Comparison of ENCODE assay signal across 15 cellular contexts in the genomic region with DNA sequence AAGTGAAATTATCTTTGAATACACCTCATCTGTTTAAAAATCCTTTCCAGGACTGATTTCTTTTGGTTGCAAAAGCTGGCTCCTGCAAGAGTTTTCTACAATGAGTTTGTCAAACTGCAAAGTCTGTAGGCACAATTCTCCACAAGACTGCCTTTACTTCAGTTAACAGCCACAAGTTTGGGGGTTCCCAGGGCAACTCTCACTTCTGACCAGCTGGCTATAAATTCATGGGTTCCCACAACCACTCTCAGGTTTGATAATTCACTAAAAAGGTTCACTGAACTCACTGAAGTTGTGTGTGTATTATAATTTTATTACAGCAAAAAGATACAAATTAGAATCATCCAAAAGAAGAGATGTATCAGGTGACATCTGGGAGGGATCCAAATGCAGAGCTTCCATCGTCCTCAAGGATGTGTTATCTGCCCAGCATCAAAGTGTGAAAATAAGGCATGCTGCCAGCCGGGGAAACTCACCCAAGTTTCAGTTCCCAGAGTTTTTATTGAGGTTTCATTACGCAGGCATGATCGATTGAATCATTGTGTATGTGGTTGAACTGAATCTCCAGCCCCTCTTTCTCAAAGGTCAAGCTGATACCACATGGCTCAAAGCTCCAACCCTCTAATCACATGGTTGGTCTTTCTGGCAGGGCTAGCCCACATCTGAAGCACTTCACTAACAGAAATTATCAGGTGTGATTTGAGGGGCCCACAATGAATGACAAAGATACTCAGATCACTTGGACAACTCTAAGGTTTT. TPM values are rescaled to one million over a fixed set of nuclear protein-coding genes. Genes with fewer than 3 reads are reported as not detected.
DNase-seq lines count a peak whose midpoint lies in the region; ATAC-seq and TF ChIP-seq lines count a peak whose summit lies in the region.
"Had no signal": no experiment of that assay in that cellular context is flagged by ENCODE, and none has a peak within 500 bp of the region (broad histone marks: within the 10 kb centered on the region; RNA-seq: fewer than 3 reads in every experiment).

No MANE protein-coding gene starts in this region.

- DNase-seq in GM12865 (ENCODE audit: low read depth) (peak; percentile 94), stomach (no peak), H7 (no peak)
- DNase-seq: activated effector memory CD4-positive, alpha-beta T cell treated with Interleukin-2 at 50 U/mL for 16 hours; cerebellar nuclear complex; foreskin fibroblast; NCI-H1417; WERI-Rb-1 had no signal

- H3K27ac ChIP-seq in stomach (no peak overlapping the region), gastroesophageal sphincter (no peak overlapping the region)
- H3K27ac ChIP-seq: vagina, WERI-Rb-1 had no signal

- 64 to 80% (median 65%) methylated on average over 4 of the region's 4 CpGs for WGBS in stomach, 5 donors
- WGBS in gastroesophageal sphincter (ENCODE audit: low coverage in 1 of 2), 2 donors = 51 to 76% methylated on average over 4 of the region's 4 CpGs

- H3K27me3 ChIP-seq in stomach (no peaks in the 10 kb centered on the region), gastroesophageal sphincter (no peaks in the 10 kb centered on the region), H7 (ENCODE audit: control insufficient read depth, insufficient read depth, low read length) (no peaks in the 10 kb centered on the region)
- H3K27me3 ChIP-seq: vagina had no signal

- no peak for TF ChIP-seq POLR2A in stomach (IDR thresholded peaks at IDR 0.05)
- no peak for TF ChIP-seq POLR2A in gastroesophageal sphincter (IDR thresholded peaks at IDR 0.05)

- no peaks in the 10 kb centered on the region for H3K36me3 ChIP-seq in stomach
- H3K36me3 ChIP-seq in gastroesophageal sphincter = no peaks in the 10 kb centered on the region
- no peaks in the 10 kb centered on the region for H3K36me3 ChIP-seq in H7 (replicated peaks; ENCODE audit: control insufficient read depth, insufficient read depth, low read length)
- H3K36me3 ChIP-seq: vagina, WERI-Rb-1 had no signal

- TF ChIP-seq EP300 in stomach (IDR thresholded peaks at IDR 0.05) = no peak
- no peak for TF ChIP-seq EP300 in gastroesophageal sphincter (IDR thresholded peaks at IDR 0.05)

- H3K4me1 ChIP-seq in stomach = no peaks in the 10 kb centered on the region
- H3K4me1 ChIP-seq in gastroesophageal sphincter = no peaks in the 10 kb centered on the region
- H3K4me1 ChIP-seq: vagina had no signal

- H3K9me3 ChIP-seq in stomach (no peaks in the 10 kb centered on the region), gastroesophageal sphincter (no peaks in the 10 kb centered on the region)
- H3K9me3 ChIP-seq: vagina had no signal

- TF ChIP-seq CTCF in GM12865 (IDR thresholded peaks at IDR 0.05; ENCODE audit: insufficient read depth, low read depth, low read length, missing control alignments) = no peak
- no peak for TF ChIP-seq CTCF in stomach (IDR thresholded peaks at IDR 0.05)
- TF ChIP-seq CTCF in gastroesophageal sphincter (IDR thresholded peaks at IDR 0.05) = no peak

- ATAC-seq in GM19328 (IDR thresholded peaks at IDR 0.05; ENCODE audit: unreplicated experiment) = peak; percentile 70
- peak; percentile 89 for ATAC-seq in HG02642 (IDR thresholded peaks at IDR 0.05; ENCODE audit: poor library complexity, unreplicated experiment)
- peak; percentile 85 for ATAC-seq in HG03439 (IDR thresholded peaks at IDR 0.05; ENCODE audit: unreplicated experiment)
- no peak for ATAC-seq in gastroesophageal sphincter
- ATAC-seq in SK-N-SH treated with all-trans-retinoic acid at 6 μM for 48 hours = no peak

- intact Hi-C loops in stomach (cut with DNase I; ENCODE audit: low total_unique reads) = no loop called here

- H3K4me3 ChIP-seq in GM12865 (ENCODE audit: low read depth, low read length) = 0 out of 2 replicates have a peak overlapping the region, but pooled peaks have one; percentile 9
- H3K4me3 ChIP-seq in stomach = no peak overlapping the region
- H3K4me3 ChIP-seq in gastroesophageal sphincter = no peak overlapping the region
- H3K4me3 ChIP-seq in H7 (ENCODE audit: insufficient read depth, low read depth, low read length) = no peak overlapping the region
- H3K4me3 ChIP-seq: lung, vagina had no signal

TF ChIP-seq in SK-N-SH treated with all-trans-retinoic acid at 6 μM for 48 hours, 23 proteins besides CTCF, POLR2A, EP300 and RAD21:
- TF ChIP-seq ISL1 (CRISPR knock-in tag; IDR thresholded peaks at IDR 0.05) (no peak), ZFP30 (CRISPR knock-in tag; IDR thresholded peaks at IDR 0.05) (no peak), GLIS3 (CRISPR knock-in tag; IDR thresholded peaks at IDR 0.05) (no peak), ZC3H10 (CRISPR knock-in tag; IDR thresholded peaks at IDR 0.05) (no peak), BACH2 (CRISPR knock-in tag; IDR thresholded peaks at IDR 0.05; ENCODE audit: borderline replicate concordance) (no peak), RARB (CRISPR knock-in tag; IDR thresholded peaks at IDR 0.05) (no peak), ZNF70 (CRISPR knock-in tag; IDR thresholded peaks at IDR 0.05) (no peak), ZNF565 (CRISPR knock-in tag; conservative IDR thresholded peaks at IDR 0.05; ENCODE audit: low read depth) (no peak)
- TF ChIP-seq, protein P1, sequence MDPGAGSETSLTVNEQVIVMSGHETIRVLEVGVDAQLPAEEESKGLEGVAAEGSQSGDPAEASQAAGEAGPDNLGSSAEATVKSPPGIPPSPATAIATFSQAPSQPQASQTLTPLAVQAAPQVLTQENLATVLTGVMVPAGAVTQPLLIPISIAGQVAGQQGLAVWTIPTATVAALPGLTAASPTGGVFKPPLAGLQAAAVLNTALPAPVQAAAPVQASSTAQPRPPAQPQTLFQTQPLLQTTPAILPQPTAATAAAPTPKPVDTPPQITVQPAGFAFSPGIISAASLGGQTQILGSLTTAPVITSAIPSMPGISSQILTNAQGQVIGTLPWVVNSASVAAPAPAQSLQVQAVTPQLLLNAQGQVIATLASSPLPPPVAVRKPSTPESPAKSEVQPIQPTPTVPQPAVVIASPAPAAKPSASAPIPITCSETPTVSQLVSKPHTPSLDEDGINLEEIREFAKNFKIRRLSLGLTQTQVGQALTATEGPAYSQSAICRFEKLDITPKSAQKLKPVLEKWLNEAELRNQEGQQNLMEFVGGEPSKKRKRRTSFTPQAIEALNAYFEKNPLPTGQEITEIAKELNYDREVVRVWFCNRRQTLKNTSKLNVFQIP (CRISPR knock-in tag; IDR thresholded peaks at IDR 0.05; ENCODE audit: borderline replicate concordance, low read depth) = no peak

RNA-seq across cellular contexts. Expression of a gene that starts 19.0 kb away (rescaled TPM):
- total RNA-seq in stomach (10 to 100 TPM in 4 of 5 donors, 1 to 10 TPM in 1; 6.4 to 90.1 (median 61.9) TPM), gastroesophageal sphincter (100 to 1,000 TPM in 1 of 4 donors, 10 to 100 TPM in 3; 36.6 to 102 (median 55.9) TPM)
- polyA plus RNA-seq in stomach = 10 to 100 TPM; 21.4 to 25.1 (median 23.1) TPM
- total RNA-seq in H7 (2014; rRNA removed; shearing (Covaris generic)) = 125 and 230 TPM in 2 replicates

RNA-seq across cellular contexts. Expression of a gene that starts 23.1 kb away (rescaled TPM):
- total RNA-seq in stomach = 10 to 100 TPM in 2 of 5 donors, 1 to 10 TPM in 3; 1.2 to 26.3 (median 3.3) TPM
- polyA plus RNA-seq in stomach = 1 to 10 TPM in 2 of 3 donors, not detected in 1; 1.2 TPM
- total RNA-seq in gastroesophageal sphincter = 1 to 10 TPM in 3 of 4 donors, under 1 TPM in 1; 0.94 to 4.5 (median 2.8) TPM
- 1.1 and 2.7 TPM in 2 replicates for total RNA-seq in H7 (2014; rRNA removed; shearing (Covaris generic))

Comparison
In these comparisons a context has a peak if more than half of its experiments do, and no peak if none do; other contexts are left out.
1. ATAC-seq: peak in GM19328 (single experiment), HG02642 (single experiment) and HG03439 (single experiment); none in gastroesophageal sphincter (single experiment) and SK-N-SH treated with all-trans-retinoic acid at 6 μM for 48 hours (single experiment).